In the genomic region with DNA sequence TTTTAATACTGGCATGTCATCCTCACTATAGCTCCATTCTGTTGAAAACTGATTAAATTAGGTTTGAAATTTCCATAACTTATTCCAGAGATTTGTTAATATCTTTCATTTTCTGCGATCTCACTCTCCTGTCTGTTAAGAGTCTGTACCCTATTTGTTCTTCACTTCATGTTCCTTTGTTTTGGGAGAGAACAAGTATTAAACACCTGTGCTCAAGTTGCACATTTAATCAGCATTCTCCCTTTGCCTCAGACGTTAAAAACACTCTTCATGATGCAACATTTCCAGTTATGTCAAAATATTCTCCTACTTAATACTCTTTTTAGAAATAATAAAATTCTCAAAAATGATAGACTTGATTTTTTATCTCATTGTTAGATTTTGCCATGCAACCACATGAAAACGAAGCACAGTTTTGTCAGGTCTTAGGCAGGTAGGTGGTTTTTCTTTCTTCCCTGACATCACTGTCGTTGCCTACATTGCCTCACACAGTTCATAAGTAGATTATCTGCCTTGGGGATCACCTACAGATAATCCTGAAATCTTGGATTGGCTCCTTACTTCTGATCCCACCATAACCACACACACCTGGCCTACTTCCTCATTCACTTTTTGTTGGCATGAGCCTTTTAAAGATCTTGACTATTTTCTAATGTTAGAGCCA, we compare ENCODE assay signal across 27 cellular contexts.
"Had no signal": no experiment of that assay in that cellular context is flagged by ENCODE, and none has a peak within 500 bp of the region (broad histone marks: within the 10 kb centered on the region; RNA-seq: fewer than 3 reads in every experiment).

No MANE protein-coding gene starts in this region.

- H3K36me3 Mint-ChIP-seq: activated CD8-positive, alpha-beta memory T cell treated with anti-CD3 and anti-CD28 coated beads, Interleukin-2, amount 10 ng/mL, durations not matched to agents 7 days and 5 days; activated naive CD8-positive, alpha-beta T cell treated with anti-CD3 and anti-CD28 coated beads, Interleukin-2, amount 10 ng/mL, durations not matched to agents 7 days and 5 days; naive thymus-derived CD4-positive, alpha-beta T cell; stimulated activated memory B cell treated with anti-CD40 and anti-IgM and Interleukin-4, amounts not matched to agents 10 μg/mL and 1 μg/mL and 100 μg/mL, for 72 hours; WTC11 had no signal

- H3K36me3 ChIP-seq: esophagus muscularis mucosa, heart right ventricle, ovary, prostate gland, sigmoid colon, thyroid gland, upper lobe of left lung, vagina had no signal

- H3K27me3 ChIP-seq: esophagus muscularis mucosa, heart right ventricle, ovary, sigmoid colon, thyroid gland, upper lobe of left lung, vagina had no signal

- H3K27ac ChIP-seq: esophagus muscularis mucosa, heart right ventricle, ovary, prostate gland, thyroid gland, vagina had no signal

- H3K27ac Mint-ChIP-seq: activated CD4-positive, alpha-beta T cell treated with anti-CD3 and anti-CD28 coated beads, Interleukin-2, amount 10 ng/mL, durations not matched to agents 7 days and 5 days; activated CD8-positive, alpha-beta memory T cell treated with anti-CD3 and anti-CD28 coated beads, Interleukin-2, amount 10 ng/mL, durations not matched to agents 7 days and 5 days; activated CD8-positive, alpha-beta T cell treated with anti-CD3 and anti-CD28 coated beads, Interleukin-2, amount 10 ng/mL, durations not matched to agents 7 days and 5 days; activated naive CD4-positive, alpha-beta T cell treated with anti-CD3 and anti-CD28 coated beads for 36 hours; activated naive CD8-positive, alpha-beta T cell treated with anti-CD3 and anti-CD28 coated beads, Interleukin-2, amount 10 ng/mL, durations not matched to agents 7 days and 5 days; naive thymus-derived CD4-positive, alpha-beta T cell; stimulated activated memory B cell treated with anti-CD40 and anti-IgM and Interleukin-4, amounts not matched to agents 10 μg/mL and 1 μg/mL and 100 μg/mL, for 72 hours; WTC11 had no signal

- H3K4me3 ChIP-seq: esophagus muscularis mucosa, heart right ventricle, ovary, prostate gland, sigmoid colon, thyroid gland, upper lobe of left lung, vagina had no signal

- FAIRE-seq: colon, small intestine had no signal

- H3K27me3 Mint-ChIP-seq: stimulated activated naive CD8-positive, alpha-beta T cell treated with anti-CD3 and anti-CD28 coated beads, Interleukin-15, amount 100 ng/mL, for 72 hours had no signal

- H3K9me3 ChIP-seq: esophagus muscularis mucosa, heart right ventricle, ovary, prostate gland, sigmoid colon, thyroid gland, upper lobe of left lung, vagina had no signal

- H3K4me1 ChIP-seq: prostate gland, sigmoid colon had no signal

- H3K4me3 Mint-ChIP-seq: activated CD4-positive, alpha-beta T cell treated with anti-CD3 and anti-CD28 coated beads, Interleukin-2, amount 10 ng/mL, durations not matched to agents 7 days and 5 days; activated CD8-positive, alpha-beta memory T cell treated with anti-CD3 and anti-CD28 coated beads, Interleukin-2, amount 10 ng/mL, durations not matched to agents 7 days and 5 days; activated CD8-positive, alpha-beta T cell treated with anti-CD3 and anti-CD28 coated beads, Interleukin-2, amount 10 ng/mL, durations not matched to agents 7 days and 5 days; activated naive CD4-positive, alpha-beta T cell treated with anti-CD3 and anti-CD28 coated beads for 36 hours; activated naive CD8-positive, alpha-beta T cell treated with anti-CD3 and anti-CD28 coated beads, Interleukin-2, amount 10 ng/mL, durations not matched to agents 7 days and 5 days; naive thymus-derived CD4-positive, alpha-beta T cell; stimulated activated memory B cell treated with anti-CD40 and anti-IgM and Interleukin-4, amounts not matched to agents 10 μg/mL and 1 μg/mL and 100 μg/mL, for 72 hours; stimulated activated naive CD8-positive, alpha-beta T cell treated with anti-CD3 and anti-CD28 coated beads, Interleukin-15, amount 100 ng/mL, for 72 hours; WTC11 had no signal

- DNase-seq: activated CD4-positive, alpha-beta T cell treated with anti-CD3 and anti-CD28 coated beads for 1 hour; activated CD4-positive, alpha-beta T cell treated with anti-CD3 and anti-CD28 coated beads, Interleukin-2, amount 10 ng/mL, durations not matched to agents 7 days and 5 days; activated CD8-positive, alpha-beta memory T cell treated with anti-CD3 and anti-CD28 coated beads, Interleukin-2, amount 10 ng/mL, durations not matched to agents 7 days and 5 days; activated CD8-positive, alpha-beta T cell treated with anti-CD3 and anti-CD28 coated beads, Interleukin-2, amount 10 ng/mL, durations not matched to agents 7 days and 5 days; activated effector memory CD4-positive, alpha-beta T cell treated with Interleukin-2 at 50 U/mL for 16 hours; activated naive CD4-positive, alpha-beta T cell treated with anti-CD3 and anti-CD28 coated beads for 36 hours; activated naive CD8-positive, alpha-beta T cell treated with anti-CD3 and anti-CD28 coated beads, Interleukin-2, amount 10 ng/mL, durations not matched to agents 7 days and 5 days; dermis blood vessel endothelial cell; effector CD4-positive, alpha-beta T cell; foreskin melanocyte; heart right ventricle; midbrain; naive thymus-derived CD4-positive, alpha-beta T cell; ovary; sigmoid colon; small intestine; stimulated activated CD4-positive, alpha-beta T cell treated with anti-CD3 and anti-CD28 coated beads, Interleukin-4, amount 100 ng/mL, for 4 hours; stimulated activated CD8-positive, alpha-beta memory T cell treated with anti-CD3 and anti-CD28 coated beads, Interleukin-4, amount 100 ng/mL, for 48 hours; stimulated activated naive CD8-positive, alpha-beta T cell treated with anti-CD3 and anti-CD28 coated beads, Interleukin-15, amount 100 ng/mL, for 72 hours; thyroid gland; upper lobe of left lung had no signal

- H3K4me1 Mint-ChIP-seq: activated CD4-positive, alpha-beta T cell treated with anti-CD3 and anti-CD28 coated beads, Interleukin-2, amount 10 ng/mL, durations not matched to agents 7 days and 5 days; activated CD8-positive, alpha-beta memory T cell treated with anti-CD3 and anti-CD28 coated beads, Interleukin-2, amount 10 ng/mL, durations not matched to agents 7 days and 5 days; activated naive CD8-positive, alpha-beta T cell treated with anti-CD3 and anti-CD28 coated beads, Interleukin-2, amount 10 ng/mL, durations not matched to agents 7 days and 5 days; naive thymus-derived CD4-positive, alpha-beta T cell; stimulated activated memory B cell treated with anti-CD40 and anti-IgM and Interleukin-4, amounts not matched to agents 10 μg/mL and 1 μg/mL and 100 μg/mL, for 72 hours; stimulated activated naive CD8-positive, alpha-beta T cell treated with anti-CD3 and anti-CD28 coated beads, Interleukin-15, amount 100 ng/mL, for 72 hours had no signal

- H3K9me3 Mint-ChIP-seq: activated CD4-positive, alpha-beta T cell treated with anti-CD3 and anti-CD28 coated beads, Interleukin-2, amount 10 ng/mL, durations not matched to agents 7 days and 5 days; activated naive CD4-positive, alpha-beta T cell treated with anti-CD3 and anti-CD28 coated beads for 36 hours; activated naive CD8-positive, alpha-beta T cell treated with anti-CD3 and anti-CD28 coated beads, Interleukin-2, amount 10 ng/mL, durations not matched to agents 7 days and 5 days; naive thymus-derived CD4-positive, alpha-beta T cell; stimulated activated memory B cell treated with anti-CD40 and anti-IgM and Interleukin-4, amounts not matched to agents 10 μg/mL and 1 μg/mL and 100 μg/mL, for 72 hours; stimulated activated naive CD8-positive, alpha-beta T cell treated with anti-CD3 and anti-CD28 coated beads, Interleukin-15, amount 100 ng/mL, for 72 hours; WTC11 had no signal

- ATAC-seq: activated CD8-positive, alpha-beta memory T cell treated with anti-CD3 and anti-CD28 coated beads, Interleukin-2, amount 10 ng/mL, durations not matched to agents 7 days and 5 days; activated CD8-positive, alpha-beta T cell treated with anti-CD3 and anti-CD28 coated beads, Interleukin-2, amount 10 ng/mL, durations not matched to agents 7 days and 5 days; heart right ventricle; naive thymus-derived CD4-positive, alpha-beta T cell; stimulated activated memory B cell treated with anti-CD40 and anti-IgM and Interleukin-4, amounts not matched to agents 10 μg/mL and 1 μg/mL and 100 μg/mL, for 72 hours; stimulated activated naive CD8-positive, alpha-beta T cell treated with anti-CD3 and anti-CD28 coated beads, Interleukin-15, amount 100 ng/mL, for 72 hours; WTC11 had no signal
